In genomic region chr12:47747596-47748506, GRCh38 we compare ENCODE assay signal across 2 cellular contexts.
TF ChIP-seq lines count a peak whose summit lies in the region.

No MANE protein-coding gene starts in this region.

TF ChIP-seq in HEK293, 187 proteins besides CTCF, POLR2A, EP300 and RAD21:
- no peak for TF ChIP-seq ZNF416 (tag by site-specific recombination; IDR thresholded peaks at IDR 0.05)
- TF ChIP-seq ZNF76 (tag by site-specific recombination; IDR thresholded peaks at IDR 0.05; ENCODE audit: borderline replicate concordance, low read depth), result no peak
- TF ChIP-seq SP7 (tag by site-specific recombination; IDR thresholded peaks at IDR 0.05), result no peak
- TF ChIP-seq MYNN (tag by site-specific recombination; IDR thresholded peaks at IDR 0.05; ENCODE audit: borderline replicate concordance), result no peak
- TF ChIP-seq ZNF701 (tag by site-specific recombination; IDR thresholded peaks at IDR 0.05), result no peak
- TF ChIP-seq, protein P1, sequence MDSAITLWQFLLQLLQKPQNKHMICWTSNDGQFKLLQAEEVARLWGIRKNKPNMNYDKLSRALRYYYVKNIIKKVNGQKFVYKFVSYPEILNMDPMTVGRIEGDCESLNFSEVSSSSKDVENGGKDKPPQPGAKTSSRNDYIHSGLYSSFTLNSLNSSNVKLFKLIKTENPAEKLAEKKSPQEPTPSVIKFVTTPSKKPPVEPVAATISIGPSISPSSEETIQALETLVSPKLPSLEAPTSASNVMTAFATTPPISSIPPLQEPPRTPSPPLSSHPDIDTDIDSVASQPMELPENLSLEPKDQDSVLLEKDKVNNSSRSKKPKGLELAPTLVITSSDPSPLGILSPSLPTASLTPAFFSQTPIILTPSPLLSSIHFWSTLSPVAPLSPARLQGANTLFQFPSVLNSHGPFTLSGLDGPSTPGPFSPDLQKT (IDR thresholded peaks at IDR 0.05; ENCODE audit: borderline replicate concordance, low read depth, low read length), result no peak
- no peak for TF ChIP-seq ZNF324 (tag by site-specific recombination; IDR thresholded peaks at IDR 0.05)
- TF ChIP-seq ZFP41 (tag by site-specific recombination; IDR thresholded peaks at IDR 0.05; ENCODE audit: borderline replicate concordance), result no peak
TF ChIP-seq in HEK293: peak in this region for 0.

TF ChIP-seq in K562, 482 proteins besides CTCF, POLR2A, EP300 and RAD21:
- TF ChIP-seq, protein P2, sequence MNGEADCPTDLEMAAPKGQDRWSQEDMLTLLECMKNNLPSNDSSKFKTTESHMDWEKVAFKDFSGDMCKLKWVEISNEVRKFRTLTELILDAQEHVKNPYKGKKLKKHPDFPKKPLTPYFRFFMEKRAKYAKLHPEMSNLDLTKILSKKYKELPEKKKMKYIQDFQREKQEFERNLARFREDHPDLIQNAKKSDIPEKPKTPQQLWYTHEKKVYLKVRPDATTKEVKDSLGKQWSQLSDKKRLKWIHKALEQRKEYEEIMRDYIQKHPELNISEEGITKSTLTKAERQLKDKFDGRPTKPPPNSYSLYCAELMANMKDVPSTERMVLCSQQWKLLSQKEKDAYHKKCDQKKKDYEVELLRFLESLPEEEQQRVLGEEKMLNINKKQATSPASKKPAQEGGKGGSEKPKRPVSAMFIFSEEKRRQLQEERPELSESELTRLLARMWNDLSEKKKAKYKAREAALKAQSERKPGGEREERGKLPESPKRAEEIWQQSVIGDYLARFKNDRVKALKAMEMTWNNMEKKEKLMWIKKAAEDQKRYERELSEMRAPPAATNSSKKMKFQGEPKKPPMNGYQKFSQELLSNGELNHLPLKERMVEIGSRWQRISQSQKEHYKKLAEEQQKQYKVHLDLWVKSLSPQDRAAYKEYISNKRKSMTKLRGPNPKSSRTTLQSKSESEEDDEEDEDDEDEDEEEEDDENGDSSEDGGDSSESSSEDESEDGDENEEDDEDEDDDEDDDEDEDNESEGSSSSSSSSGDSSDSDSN (IDR thresholded peaks at IDR 0.05; ENCODE audit: borderline replicate concordance in 1 of 2, low read depth in 2 of 2, low read length in 2 of 2), result no peak
- 0 out of 2 replicates have a peak, but pooled peaks have one; percentile 48 for TF ChIP-seq ZNF263 (CRISPR knock-in tag; IDR thresholded peaks at IDR 0.05; ENCODE audit: borderline replicate concordance)
